Comparison of ENCODE assay signal across 29 cellular contexts in genomic region chr6:33456156-33456555, GRCh38. TPM values are rescaled to one million over a fixed set of nuclear protein-coding genes. Genes with fewer than 3 reads are reported as not detected.
DNase-seq lines count a peak whose midpoint lies in the region; ATAC-seq, FAIRE-seq and TF ChIP-seq lines count a peak whose summit lies in the region.
"Had no signal": no experiment of that assay in that cellular context is flagged by ENCODE, and none has a peak within 500 bp of the region (broad histone marks: within the 10 kb centered on the region; RNA-seq: fewer than 3 reads in every experiment).

No MANE protein-coding gene starts in this region.

- H2BK120ac ChIP-seq in H1 (replicated peaks; ENCODE audit: low read depth, low read length): no peak overlapping the region

- H3K23me2 ChIP-seq in H1 (ENCODE audit: low read depth, low read length): peaks cover 9% of the 10 kb centered on the region

- peaks cover 5% of the 10 kb centered on the region; the same call in 1 of the 2 replicates for H3K79me1 ChIP-seq in H1 (ENCODE audit: low read depth, low read length)

- intact Hi-C loops in adrenal gland (cut with DNase I): loop anchor here in 1 of 2 donors (10.0 kb wide), 1 partner anchor 109 kb away; no protein-coding TSS in a partner anchor

- TF ChIP-seq EP300 in H1 (IDR thresholded peaks at IDR 0.05; ENCODE audit: borderline replicate concordance in 1 of 2, low read depth in 2 of 2, low read length in 2 of 2): no peak

- H2AK5ac ChIP-seq in H1 (ENCODE audit: low read depth, low read length): no peak overlapping the region

- H3K23ac ChIP-seq in H1 (ENCODE audit: insufficient read length): no peak overlapping the region

- POLR2A ChIA-PET in H1 (lab: Charles Lee; ENCODE audit: partially characterized antibody): interaction anchor here (0.6 to 17.2 kb wide), 10 partner anchors 10 to 112 kb away, joined by 3 to 381 read pairs (median 8); partner anchors contain the start of genes CUTA and SYNGAP1

- no peaks in the 10 kb centered on the region for H3K27me3 ChIP-seq in DND-41 (ENCODE audit: insufficient read depth, low read length, poor library complexity)
- H3K27me3 ChIP-seq in H1 (replicated peaks in 1 of 4; ENCODE audit: control insufficient read depth in 3 of 4, extremely low read depth in 1 of 4, insufficient read depth in 3 of 4, low read length in 3 of 4): no peaks in the 10 kb centered on the region
- H3K27me3 ChIP-seq in adrenal gland: no peaks in the 10 kb centered on the region
- H3K27me3 ChIP-seq: BE2C, foreskin keratinocyte, neutrophil, tibial nerve had no signal

- no peak overlapping the region for H2BK5ac ChIP-seq in H1 (ENCODE audit: low read depth, low read length)

- TF ChIP-seq POLR2A in H1 (IDR thresholded peaks at IDR 0.05; ENCODE audit: control extremely low read depth in 1 of 2, low read depth in 2 of 2, low read length in 2 of 2) (no peak), adrenal gland (IDR thresholded peaks at IDR 0.05) (no peak)

- H3K9me3 Mint-ChIP-seq in activated T-cell treated with anti-CD3 and anti-CD28 coated beads, Interleukin-2, amount 50 U/mL, for 24 hours: no peaks in the 10 kb centered on the region
- H3K9me3 Mint-ChIP-seq in activated T-cell treated with anti-CD3 and anti-CD28 coated beads, Interleukin-2, amount 50 U/mL, for 72 hours: no peaks in the 10 kb centered on the region
- no peaks in the 10 kb centered on the region for H3K9me3 Mint-ChIP-seq in osteocyte (ENCODE audit: unreplicated experiment)
- H3K9me3 Mint-ChIP-seq: T-helper 1 cell treated with Interleukin-12 subunit alpha and Interleukin-12 subunit beta and Interleukin-4 antibody, amounts not matched to agents 30 μg/mL and 1 μg/mL, for 36 hours had no signal

- no peak overlapping the region for H3K27ac Mint-ChIP-seq in activated T-cell treated with anti-CD3 and anti-CD28 coated beads, Interleukin-2, amount 50 U/mL, for 24 hours
- H3K27ac Mint-ChIP-seq in activated T-cell treated with anti-CD3 and anti-CD28 coated beads, Interleukin-2, amount 50 U/mL, for 72 hours: no peak overlapping the region
- H3K27ac Mint-ChIP-seq in osteocyte (ENCODE audit: unreplicated experiment): no peak overlapping the region
- H3K27ac Mint-ChIP-seq: T-helper 1 cell treated with Interleukin-12 subunit alpha and Interleukin-12 subunit beta and Interleukin-4 antibody, amounts not matched to agents 30 μg/mL and 1 μg/mL, for 36 hours had no signal

- H4K20me1 ChIP-seq in DND-41 (ENCODE audit: insufficient read depth, low read length): peaks cover 16% of the 10 kb centered on the region
- H4K20me1 ChIP-seq in H1 (replicated peaks in 1 of 2; ENCODE audit: control insufficient read depth in 1 of 2, insufficient read depth in 2 of 2, low read length in 2 of 2): no peaks in the 10 kb centered on the region

- H2BK20ac ChIP-seq in H1 (ENCODE audit: low read length): no peak overlapping the region

- H3K9ac ChIP-seq in DND-41 (ENCODE audit: low read depth, low read length) (no peak overlapping the region), H1 (replicated peaks in 1 of 4; ENCODE audit: extremely low read depth in 1 of 4, low read depth in 3 of 4, low read length in 3 of 4) (no peak overlapping the region)

- H3K18ac ChIP-seq in H1 (ENCODE audit: extremely low read depth, low read length): no peak overlapping the region

- TF ChIP-seq RAD21 in H1 (IDR thresholded peaks at IDR 0.05 in 1 of 2, conservative IDR thresholded peaks at IDR 0.05 in 1 of 2; ENCODE audit: low read depth in 2 of 2, low read length in 2 of 2): no peak

- no peak for TF ChIP-seq CTCF in DND-41 (IDR thresholded peaks at IDR 0.05; ENCODE audit: borderline replicate concordance, extremely low read depth, low read length, poor library complexity, severe bottlenecking)
- TF ChIP-seq CTCF in H1 (IDR thresholded peaks at IDR 0.05; ENCODE audit: control extremely low read depth in 1 of 3, insufficient read depth in 1 of 3, low read depth in 1 of 3, low read length in 3 of 3): no peak
- TF ChIP-seq CTCF in osteocyte (IDR thresholded peaks at IDR 0.05): no peak
- TF ChIP-seq CTCF in omental fat pad (IDR thresholded peaks at IDR 0.05): no peak
- no peak for TF ChIP-seq CTCF in adrenal gland (IDR thresholded peaks at IDR 0.05)

- CTCF ChIA-PET in H1 (lab: Charles Lee; ENCODE audit: partially characterized antibody): interaction anchor here (0.7 to 1.6 kb wide), 4 partner anchors 12 to 124 kb away, joined by 3 to 7 read pairs (median 3); partner anchors contain the start of gene BAK1

- no peak overlapping the region for H4K8ac ChIP-seq in H1 (ENCODE audit: extremely low read depth, insufficient read depth, low read length)

- H3K36me3 Mint-ChIP-seq in activated T-cell treated with anti-CD3 and anti-CD28 coated beads, Interleukin-2, amount 50 U/mL, for 24 hours (ENCODE audit: low read depth): peaks cover 48% of the 10 kb centered on the region
- peaks cover 2 to 5% of the 10 kb centered on the region in 2 donors for H3K36me3 Mint-ChIP-seq in activated T-cell treated with anti-CD3 and anti-CD28 coated beads, Interleukin-2, amount 50 U/mL, for 72 hours (ENCODE audit: insufficient read depth in 2 of 2)
- no peaks in the 10 kb centered on the region for H3K36me3 Mint-ChIP-seq in osteocyte (ENCODE audit: unreplicated experiment)

- peak overlapping the region; percentile 92 for H3K4me3 Mint-ChIP-seq in activated T-cell treated with anti-CD3 and anti-CD28 coated beads, Interleukin-2, amount 50 U/mL, for 24 hours
- H3K4me3 Mint-ChIP-seq in activated T-cell treated with anti-CD3 and anti-CD28 coated beads, Interleukin-2, amount 50 U/mL, for 72 hours: peak overlapping the region in 1 of 2 donors; percentile 37
- peak overlapping the region; percentile 40 for H3K4me3 Mint-ChIP-seq in osteocyte (ENCODE audit: unreplicated experiment)

- H3K4me1 ChIP-seq in DND-41 (ENCODE audit: insufficient read depth, low read length) (peaks cover 27% of the 10 kb centered on the region), H1 (replicated peaks in 1 of 4; ENCODE audit: control insufficient read depth in 3 of 4, insufficient read depth in 4 of 4, low read length in 3 of 4) (peaks cover 0 to 5% (median 4%) of the 10 kb centered on the region in 4 experiments; a peak in 6 of 7 replicates), adrenal gland (replicated peaks in 1 of 2) (peaks cover 5 to 14% of the 10 kb centered on the region in 2 donors)
- H3K4me1 ChIP-seq: BE2C, foreskin keratinocyte had no signal

- ATAC-seq in activated T-cell treated with anti-CD3 and anti-CD28 coated beads, Interleukin-2, amount 50 U/mL, for 72 hours (replicated peaks in 1 of 2): no peak
- ATAC-seq in DND-41 (ENCODE audit: insufficient read depth, low read depth) (no peak), omental fat pad (ENCODE audit: low FRiP score) (no peak)
- ATAC-seq: foreskin keratinocyte had no signal

- H2AFZ ChIP-seq in DND-41 (ENCODE audit: low read depth, low read length): no peak overlapping the region
- no peak overlapping the region for H2AFZ ChIP-seq in H1 (ENCODE audit: low read length)

- DNase-seq in activated T-cell treated with anti-CD3 and anti-CD28 coated beads, Interleukin-2, amount 50 U/mL, for 24 hours: no peak
- no peak for DNase-seq in activated T-cell treated with anti-CD3 and anti-CD28 coated beads, Interleukin-2, amount 50 U/mL, for 72 hours
- DNase-seq in DND-41 (no peak), H1 (ENCODE audit: low read depth in 1 of 2, low spot score in 2 of 2) (no peak), osteocyte (ENCODE audit: extremely low spot score, unreplicated experiment) (no peak), GM19240 (ENCODE audit: insufficient read length, low spot score) (no peak), omental fat pad (ENCODE audit: low spot score) (no peak), adrenal gland (no peak)
- DNase-seq: activated naive CD4-positive, alpha-beta T cell treated with Interleukin-2 at 50 U/mL for 16 hours; activated T-cell treated with anti-CD3 and anti-CD28 coated beads for 4 hours; BE2C; EL; erythroblast; foreskin keratinocyte; immature natural killer cell; left ventricle myocardium inferior; midbrain; NCI-H1436 treated with DMSO at 0.1 percent for 48 hours; NCI-H2171; NCI-H524; stimulated activated CD4-positive, alpha-beta T cell treated with anti-CD3 and anti-CD28 coated beads, Interleukin-2, amount 100 ng/mL, for 48 hours; stimulated activated naive CD4-positive, alpha-beta T cell treated with Interleukin-2 at 50 U/mL for 16 hours had no signal

- H3K36me3 ChIP-seq in DND-41 (ENCODE audit: insufficient read depth, low read length) (peaks cover 20% of the 10 kb centered on the region), H1 (ENCODE audit: control insufficient read depth in 2 of 4, insufficient read depth in 4 of 4, low read length in 3 of 4) (peaks cover 10 to 21% (median 11%) of the 10 kb centered on the region in 4 experiments; a peak in 6 of 8 replicates), adrenal gland (replicated peaks in 1 of 2) (peaks cover 0 to 3% of the 10 kb centered on the region in 2 donors)
- H3K36me3 ChIP-seq: neutrophil had no signal

- H3K56ac ChIP-seq in H1 (replicated peaks; ENCODE audit: insufficient read length, low read depth, low read length): no peak overlapping the region

- no peak overlapping the region for H4K91ac ChIP-seq in H1 (replicated peaks; ENCODE audit: insufficient read length, low read length)

- no peaks in the 10 kb centered on the region for H3K9me3 ChIP-seq in DND-41 (ENCODE audit: insufficient read depth, low read length, severe bottlenecking)
- H3K9me3 ChIP-seq in H1 (ENCODE audit: insufficient read depth in 2 of 2, low read depth in 1 of 2, low read length in 1 of 2): no peaks in the 10 kb centered on the region
- no peaks in the 10 kb centered on the region for H3K9me3 ChIP-seq in adrenal gland (replicated peaks in 1 of 3)
- H3K9me3 ChIP-seq: BE2C, left ventricle myocardium inferior, neutrophil, tibial nerve had no signal

- no peak for FAIRE-seq in H1 (lab: Jason Lieb, UNC)
- FAIRE-seq: A204.1, D721Med, RCC 7860 had no signal

- H3K27ac ChIP-seq in DND-41 (ENCODE audit: low read length) (no peak overlapping the region), H1 (ENCODE audit: low read depth, low read length) (no peak overlapping the region), adrenal gland (no peak overlapping the region)
- H3K27ac ChIP-seq: foreskin keratinocyte, left ventricle myocardium inferior, neutrophil, tibial nerve had no signal

- H3K14ac ChIP-seq in H1 (ENCODE audit: insufficient read length): no peak overlapping the region

- H3K4me2 ChIP-seq in DND-41 (ENCODE audit: insufficient read depth, low read length) (peak overlapping the region; percentile 99; the same call in 1 of the 2 replicates), H1 (ENCODE audit: insufficient read depth in 1 of 2, low read depth in 2 of 2, low read length in 2 of 2) (no peak overlapping the region)

- peaks cover 27% of the 10 kb centered on the region for H3K79me2 ChIP-seq in DND-41 (ENCODE audit: insufficient read depth, low read length)
- H3K79me2 ChIP-seq in H1 (ENCODE audit: control insufficient read depth in 1 of 2, insufficient read depth in 2 of 2, low read length in 2 of 2): peaks cover 0 to 13% of the 10 kb centered on the region in 2 experiments; a peak in 2 of 4 replicates

- H3K4ac ChIP-seq in H1 (replicated peaks; ENCODE audit: insufficient read length, low read depth, low read length): no peak overlapping the region

- 93% methylated on average over 10 of the region's 12 CpGs; no CpG with 5 or more reads in 1 of the 2 experiments for WGBS in H1 (ENCODE audit: extremely low coverage in 1 of 2, insufficient coverage in 1 of 2, insufficient read length in 1 of 2, insufficient replicate concordance in 2 of 2, low coverage in 1 of 2, low lambda C conversion rate in 2 of 2, missing lambda C conversion rate in 1 of 2), 2 experiments
- WGBS in adrenal gland, 4 donors: 94 to 100% (median 96%) methylated on average over 12 of the region's 12 CpGs

- peaks cover 37% of the 10 kb centered on the region for H3K4me1 Mint-ChIP-seq in activated T-cell treated with anti-CD3 and anti-CD28 coated beads, Interleukin-2, amount 50 U/mL, for 24 hours (ENCODE audit: low read depth)
- H3K4me1 Mint-ChIP-seq in activated T-cell treated with anti-CD3 and anti-CD28 coated beads, Interleukin-2, amount 50 U/mL, for 72 hours (ENCODE audit: low read depth): peaks cover 24% of the 10 kb centered on the region
- peaks cover 21% of the 10 kb centered on the region for H3K4me1 Mint-ChIP-seq in osteocyte (ENCODE audit: unreplicated experiment)

- no peaks in the 10 kb centered on the region for H3K27me3 Mint-ChIP-seq in activated T-cell treated with anti-CD3 and anti-CD28 coated beads, Interleukin-2, amount 50 U/mL, for 24 hours
- H3K27me3 Mint-ChIP-seq in activated T-cell treated with anti-CD3 and anti-CD28 coated beads, Interleukin-2, amount 50 U/mL, for 72 hours (ENCODE audit: low read depth): no peaks in the 10 kb centered on the region
- H3K27me3 Mint-ChIP-seq in osteocyte (ENCODE audit: unreplicated experiment): no peaks in the 10 kb centered on the region

- no peak overlapping the region for H4K5ac ChIP-seq in H1 (ENCODE audit: insufficient read length, low read depth, low read length)

- H3K4me3 ChIP-seq in DND-41 (ENCODE audit: low read depth in 1 of 2, low read length in 2 of 2): no peak overlapping the region
- no peak overlapping the region for H3K4me3 ChIP-seq in H1 (ENCODE audit: extremely low read depth in 1 of 4, insufficient read depth in 2 of 4, low read depth in 3 of 4, low read length in 4 of 4)
- no peak overlapping the region for H3K4me3 ChIP-seq in adrenal gland
- H3K4me3 ChIP-seq: smooth muscle cell, tibial nerve had no signal

- no peak overlapping the region for H2BK12ac ChIP-seq in H1 (ENCODE audit: low read depth, low read length)

- H2BK15ac ChIP-seq in H1 (ENCODE audit: low read length): no peak overlapping the region

RNA-seq across cellular contexts. Expression of gene ZBTB9, which starts 1.8 kb away (rescaled TPM):
- 10 to 100 TPM; 10.2 to 13.6 TPM for total RNA-seq in activated T-cell treated with anti-CD3 and anti-CD28 coated beads, Interleukin-2, amount 50 U/mL, for 72 hours
- 20.2 and 25.0 TPM in 2 replicates for total RNA-seq in H1 (2021; fragmentation: NEBNext Ultra II Directional; extraction: Animal tissue kit (Norgen Biotek cat#: 25700))
- 15.1 and 16.9 TPM in 2 replicates for polyA plus RNA-seq in H1 (2011; rRNA removed)
- polyA plus RNA-seq in H1 (2011; cell fraction: cytosol; rRNA removed): 17.9 TPM
- 54.7 TPM for polyA plus RNA-seq in H1 (2011; cell fraction: nucleus; rRNA removed)
- polyA plus RNA-seq in H1 (2012, experiment 1 of 2): 28.1 to 36.7 TPM (median 31.7 TPM) in 4 replicates
- 23.3 TPM for polyA plus RNA-seq in H1 (2012, experiment 2 of 2)
- polyA plus RNA-seq in H1 (2013, experiment 1 of 2): 12.5 TPM
- polyA plus RNA-seq in H1 (2013, experiment 2 of 2): 13.7 TPM
- 24.1 and 24.3 TPM in 2 replicates for polyA minus RNA-seq in H1 (2011; rRNA and poly(A)+ RNA removed)
- 17.0 TPM for polyA minus RNA-seq in H1 (2011; cell fraction: cytosol; rRNA and poly(A)+ RNA removed)
- polyA minus RNA-seq in H1 (2011; cell fraction: nucleus; rRNA and poly(A)+ RNA removed): 9.4 TPM
- total RNA-seq in osteocyte: 7.0 and 7.5 TPM in 2 replicates
- total RNA-seq in omental fat pad: 1 to 10 TPM; 1.4 to 8.6 (median 5.7) TPM
- total RNA-seq in adrenal gland: 10 to 100 TPM in 1 of 8 donors, 1 to 10 TPM in 7; 2.3 to 10.3 (median 6.7) TPM
- 10 to 100 TPM in 1 of 3 donors, 1 to 10 TPM in 2; 3.8 to 11.2 (median 4.2) TPM for polyA plus RNA-seq in adrenal gland

RNA-seq across cellular contexts. Expression of gene SYNGAP1, which starts 36.3 kb away (rescaled TPM):
- total RNA-seq in activated T-cell treated with anti-CD3 and anti-CD28 coated beads, Interleukin-2, amount 50 U/mL, for 72 hours: 10 to 100 TPM; 86.9 to 91.5 TPM
- total RNA-seq in H1 (2021; fragmentation: NEBNext Ultra II Directional; extraction: Animal tissue kit (Norgen Biotek cat#: 25700)): 101 and 109 TPM in 2 replicates
- 31.0 and 66.9 TPM in 2 replicates for polyA plus RNA-seq in H1 (2011; rRNA removed)
- polyA plus RNA-seq in H1 (2011; cell fraction: cytosol; rRNA removed): 35.6 TPM
- polyA plus RNA-seq in H1 (2011; cell fraction: nucleus; rRNA removed): 445 TPM
- 130 to 242 TPM (median 155 TPM) in 4 replicates for polyA plus RNA-seq in H1 (2012, experiment 1 of 2)
- polyA plus RNA-seq in H1 (2012, experiment 2 of 2): 34.0 TPM
- 54.0 TPM for polyA plus RNA-seq in H1 (2013, experiment 1 of 2)
- polyA plus RNA-seq in H1 (2013, experiment 2 of 2): 61.4 TPM
- 34.2 and 41.9 TPM in 2 replicates for polyA minus RNA-seq in H1 (2011; rRNA and poly(A)+ RNA removed)
- 25.0 TPM for polyA minus RNA-seq in H1 (2011; cell fraction: cytosol; rRNA and poly(A)+ RNA removed)
- polyA minus RNA-seq in H1 (2011; cell fraction: nucleus; rRNA and poly(A)+ RNA removed): 79.5 TPM
- 30.7 and 34.7 TPM in 2 replicates for total RNA-seq in osteocyte
- 10 to 100 TPM in 3 of 4 donors, 1 to 10 TPM in 1; 8.8 to 12.3 (median 10.3) TPM for total RNA-seq in omental fat pad
- 10 to 100 TPM in 4 of 8 donors, 1 to 10 TPM in 4; 3.6 to 23.9 (median 10.3) TPM for total RNA-seq in adrenal gland
- 10 to 100 TPM in 1 of 3 donors, 1 to 10 TPM in 2; 5.0 to 73.5 (median 8.3) TPM for polyA plus RNA-seq in adrenal gland

RNA-seq across cellular contexts. Expression of gene CUTA, which starts 38.2 kb away (rescaled TPM):
- 100 to 1,000 TPM; 212 to 222 TPM for total RNA-seq in activated T-cell treated with anti-CD3 and anti-CD28 coated beads, Interleukin-2, amount 50 U/mL, for 72 hours
- total RNA-seq in H1 (2021; fragmentation: NEBNext Ultra II Directional; extraction: Animal tissue kit (Norgen Biotek cat#: 25700)): 297 and 315 TPM in 2 replicates
- polyA plus RNA-seq in H1 (2011; rRNA removed): 460 and 671 TPM in 2 replicates
- polyA plus RNA-seq in H1 (2011; cell fraction: cytosol; rRNA removed): 337 TPM
- polyA plus RNA-seq in H1 (2011; cell fraction: nucleus; rRNA removed): 468 TPM
- 398 to 459 TPM (median 420 TPM) in 4 replicates for polyA plus RNA-seq in H1 (2012, experiment 1 of 2)
- polyA plus RNA-seq in H1 (2012, experiment 2 of 2): 679 TPM
- 486 TPM for polyA plus RNA-seq in H1 (2013, experiment 1 of 2)
- polyA plus RNA-seq in H1 (2013, experiment 2 of 2): 464 TPM
- polyA minus RNA-seq in H1 (2011; rRNA and poly(A)+ RNA removed): 124 and 127 TPM in 2 replicates
- 103 TPM for polyA minus RNA-seq in H1 (2011; cell fraction: cytosol; rRNA and poly(A)+ RNA removed)
- 92.0 TPM for polyA minus RNA-seq in H1 (2011; cell fraction: nucleus; rRNA and poly(A)+ RNA removed)
- 302 and 325 TPM in 2 replicates for total RNA-seq in osteocyte
- 100 to 1,000 TPM in 2 of 4 donors, 10 to 100 TPM in 2; 57.1 to 107 (median 98.1) TPM for total RNA-seq in omental fat pad
- 100 to 1,000 TPM; 267 to 437 (median 306) TPM for total RNA-seq in adrenal gland
- polyA plus RNA-seq in adrenal gland: 100 to 1,000 TPM; 212 to 370 (median 213) TPM

RNA-seq across cellular contexts. Expression of gene PHF1, which starts 45.3 kb away (rescaled TPM):
- 10 to 100 TPM; 65.2 to 77.3 TPM for total RNA-seq in activated T-cell treated with anti-CD3 and anti-CD28 coated beads, Interleukin-2, amount 50 U/mL, for 72 hours
- total RNA-seq in H1 (2021; fragmentation: NEBNext Ultra II Directional; extraction: Animal tissue kit (Norgen Biotek cat#: 25700)): 45.4 and 47.3 TPM in 2 replicates
- 78.6 and 109 TPM in 2 replicates for polyA plus RNA-seq in H1 (2011; rRNA removed)
- polyA plus RNA-seq in H1 (2011; cell fraction: cytosol; rRNA removed): 65.5 TPM
- 507 TPM for polyA plus RNA-seq in H1 (2011; cell fraction: nucleus; rRNA removed)
- 56.3 to 75.9 TPM (median 63.4 TPM) in 4 replicates for polyA plus RNA-seq in H1 (2012, experiment 1 of 2)
- polyA plus RNA-seq in H1 (2012, experiment 2 of 2): 55.0 TPM
- 46.2 TPM for polyA plus RNA-seq in H1 (2013, experiment 1 of 2)
- 40.2 TPM for polyA plus RNA-seq in H1 (2013, experiment 2 of 2)
- polyA minus RNA-seq in H1 (2011; rRNA and poly(A)+ RNA removed): 17.8 and 27.1 TPM in 2 replicates
- 11.4 TPM for polyA minus RNA-seq in H1 (2011; cell fraction: cytosol; rRNA and poly(A)+ RNA removed)
- polyA minus RNA-seq in H1 (2011; cell fraction: nucleus; rRNA and poly(A)+ RNA removed): 27.5 TPM
- total RNA-seq in osteocyte: 50.3 and 53.5 TPM in 2 replicates
- total RNA-seq in omental fat pad: 10 to 100 TPM; 40.8 to 56.5 (median 48.9) TPM
- 100 to 1,000 TPM in 1 of 8 donors, 10 to 100 TPM in 7; 50.5 to 102 (median 66.6) TPM for total RNA-seq in adrenal gland
- polyA plus RNA-seq in adrenal gland: 100 to 1,000 TPM in 2 of 3 donors, 10 to 100 TPM in 1; 36.6 to 410 (median 298) TPM
